In genomic region chr13:93966267-93966936, GRCh38 we compare ENCODE assay signal across 31 cellular contexts.
"Had no signal": no experiment of that assay in that cellular context is flagged by ENCODE, and none has a peak within 500 bp of the region (broad histone marks: within the 10 kb centered on the region; RNA-seq: fewer than 3 reads in every experiment).

No MANE protein-coding gene starts in this region.

- ATAC-seq: natural killer cell; psoas muscle; right cardiac atrium; sciatic nerve; stimulated activated memory B cell treated with anti-CD40 and anti-IgM and Interleukin-4, amounts not matched to agents 10 μg/mL and 1 μg/mL and 100 μg/mL, for 72 hours; stimulated activated naive CD8-positive, alpha-beta T cell treated with anti-CD3 and anti-CD28 coated beads, Interleukin-15, amount 100 ng/mL, for 72 hours; stimulated activated naive CD8-positive, alpha-beta T cell treated with anti-CD3 and anti-CD28 coated beads, Interleukin-15, Interleukin-2, amounts not matched to agents 100 U/mL and 50 U/mL, for 24 hours had no signal

- H3K4me1 ChIP-seq: neural progenitor cell, parathyroid adenoma, psoas muscle, spleen, suprapubic skin, testis, transverse colon, upper lobe of left lung, vagina had no signal

- H3K9me3 ChIP-seq: ovary, psoas muscle, spleen, suprapubic skin, testis, tibial artery, transverse colon, upper lobe of left lung, vagina had no signal

- H3K4me3 ChIP-seq: neural progenitor cell, ovary, psoas muscle, skin epidermis, smooth muscle cell, spleen, suprapubic skin, testis, tibial artery, transverse colon, upper lobe of left lung, vagina had no signal

- H3K27me3 ChIP-seq: neural progenitor cell, ovary, spleen, suprapubic skin, testis, tibial artery, transverse colon, upper lobe of left lung, vagina had no signal

- H2AFZ ChIP-seq: neural progenitor cell, parathyroid adenoma had no signal

- H3K4me1 Mint-ChIP-seq: natural killer cell; neural progenitor cell; stimulated activated memory B cell treated with anti-CD40 and anti-IgM and Interleukin-4, amounts not matched to agents 10 μg/mL and 1 μg/mL and 100 μg/mL, for 72 hours; stimulated activated naive CD8-positive, alpha-beta T cell treated with anti-CD3 and anti-CD28 coated beads, Interleukin-15, amount 100 ng/mL, for 72 hours had no signal

- H3K9ac ChIP-seq: neural progenitor cell, parathyroid adenoma had no signal

- H3K27me3 Mint-ChIP-seq: progenitor cell of endocrine pancreas; stimulated activated memory B cell treated with anti-CD40 and anti-IgM and Interleukin-4, amounts not matched to agents 10 μg/mL and 1 μg/mL and 100 μg/mL, for 72 hours; stimulated activated naive CD8-positive, alpha-beta T cell treated with anti-CD3 and anti-CD28 coated beads, Interleukin-15, amount 100 ng/mL, for 72 hours had no signal

- H3K9me3 Mint-ChIP-seq: natural killer cell; nephron; neural progenitor cell; stimulated activated memory B cell treated with anti-CD40 and anti-IgM and Interleukin-4, amounts not matched to agents 10 μg/mL and 1 μg/mL and 100 μg/mL, for 72 hours; stimulated activated naive CD8-positive, alpha-beta T cell treated with anti-CD3 and anti-CD28 coated beads, Interleukin-15, amount 100 ng/mL, for 72 hours had no signal

- H3K36me3 Mint-ChIP-seq: natural killer cell; neural progenitor cell; stimulated activated memory B cell treated with anti-CD40 and anti-IgM and Interleukin-4, amounts not matched to agents 10 μg/mL and 1 μg/mL and 100 μg/mL, for 72 hours had no signal

- FAIRE-seq: urothelium cell line had no signal

- H3K79me2 ChIP-seq: parathyroid adenoma had no signal

- H3K4me2 ChIP-seq: neural progenitor cell, smooth muscle cell had no signal

- H3K4me3 Mint-ChIP-seq: natural killer cell; nephron; neural progenitor cell; stimulated activated memory B cell treated with anti-CD40 and anti-IgM and Interleukin-4, amounts not matched to agents 10 μg/mL and 1 μg/mL and 100 μg/mL, for 72 hours; stimulated activated naive CD8-positive, alpha-beta T cell treated with anti-CD3 and anti-CD28 coated beads, Interleukin-15, amount 100 ng/mL, for 72 hours had no signal

- H3K27ac Mint-ChIP-seq: natural killer cell; nephron; neural progenitor cell; progenitor cell of endocrine pancreas; stimulated activated memory B cell treated with anti-CD40 and anti-IgM and Interleukin-4, amounts not matched to agents 10 μg/mL and 1 μg/mL and 100 μg/mL, for 72 hours; stimulated activated naive CD8-positive, alpha-beta T cell treated with anti-CD3 and anti-CD28 coated beads, Interleukin-15, amount 100 ng/mL, for 72 hours had no signal

- DNase-seq: natural killer cell; occipital lobe; ovary; posterior cingulate gyrus; psoas muscle; right cardiac atrium; spleen; stimulated activated CD4-positive, alpha-beta T cell treated with anti-CD3 and anti-CD28 coated beads, Interleukin-12 subunit alpha, Interleukin-12 subunit beta, amount 100 ng/mL, for 4 hours; stimulated activated CD4-positive, alpha-beta T cell treated with anti-CD3 and anti-CD28 coated beads, Interleukin-1b, Interleukin-23, amount 100 ng/mL, for 48 hours; stimulated activated CD4-positive, alpha-beta T cell treated with anti-CD3 and anti-CD28 coated beads, Interleukin-4, amount 100 ng/mL, for 1 hour; stimulated activated CD4-positive, alpha-beta T cell treated with anti-CD3 and anti-CD28 coated beads, Interleukin-4, amount 100 ng/mL, for 4 hours; stimulated activated CD8-positive, alpha-beta memory T cell treated with anti-CD3 and anti-CD28 coated beads, Interleukin-4, amount 100 ng/mL, for 48 hours; stimulated activated naive CD4-positive, alpha-beta T cell; stimulated activated naive CD8-positive, alpha-beta T cell treated with anti-CD3 and anti-CD28 coated beads, Interleukin-15, amount 100 ng/mL, for 72 hours; stimulated activated naive CD8-positive, alpha-beta T cell treated with anti-CD3 and anti-CD28 coated beads, Interleukin-15, Interleukin-2, amounts not matched to agents 100 U/mL and 50 U/mL, for 24 hours; substantia nigra; testis; tibial artery; transverse colon; upper lobe of left lung had no signal

- H3K36me3 ChIP-seq: neural progenitor cell, ovary, spleen, suprapubic skin, tibial artery, transverse colon, upper lobe of left lung, vagina had no signal

- H3K27ac ChIP-seq: neural progenitor cell, ovary, parathyroid adenoma, psoas muscle, skin epidermis, spleen, suprapubic skin, testis, tibial artery, transverse colon, upper lobe of left lung, vagina had no signal
